Comparison of ENCODE assay signal across 16 cellular contexts in the genomic region with DNA sequence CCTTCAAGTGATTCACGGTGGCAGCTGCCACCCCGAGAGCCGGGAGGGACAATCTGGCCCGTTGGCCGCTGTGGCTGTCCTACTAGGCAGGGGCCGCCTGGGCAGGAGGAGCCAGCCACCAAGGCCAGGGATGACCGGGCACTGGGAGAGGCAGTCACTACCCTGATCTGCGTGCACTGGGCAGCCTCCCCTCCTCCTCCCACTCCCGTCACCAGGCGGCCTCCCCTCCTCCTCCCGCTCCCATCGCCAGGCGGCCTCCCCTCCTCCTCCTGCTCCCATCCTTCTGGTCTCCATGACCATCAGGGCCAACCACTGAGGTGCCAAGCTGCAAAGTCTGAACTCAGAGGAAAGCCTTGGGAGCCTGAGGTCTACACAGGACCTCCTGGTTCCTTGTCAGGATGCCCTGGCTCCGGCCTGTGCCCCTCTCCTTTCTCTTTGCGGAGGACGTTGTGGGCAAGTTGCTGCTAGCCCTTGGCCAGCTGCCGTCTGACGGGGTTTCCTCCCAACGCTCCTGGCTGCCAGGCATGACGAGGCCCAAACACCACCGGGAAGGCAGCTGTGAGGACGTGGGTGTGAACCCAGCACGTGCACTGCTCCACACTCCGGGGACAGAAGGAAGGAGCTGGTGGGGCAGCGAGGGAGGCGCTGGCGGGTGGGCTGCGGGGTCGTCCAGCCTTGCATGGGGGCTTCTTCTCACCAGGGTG.
A peak's percentile ranks its signal among the peaks of the same experiment; 100 is the strongest.
DNase-seq lines count a peak whose midpoint lies in the region; ATAC-seq, FAIRE-seq and TF ChIP-seq lines count a peak whose summit lies in the region.
"Had no signal": no experiment of that assay in that cellular context is flagged by ENCODE, and none has a peak within 500 bp of the region (broad histone marks: within the 10 kb centered on the region; RNA-seq: fewer than 3 reads in every experiment).

No MANE protein-coding gene starts in this region.

- ATAC-seq in gastroesophageal sphincter, result no peak
- ATAC-seq in pancreas, result peak in 1 of 4 donors; percentile 20
- no peak for ATAC-seq in HG02840 (IDR thresholded peaks at IDR 0.05; ENCODE audit: low FRiP score, unreplicated experiment)
- ATAC-seq: activated T-cell treated with anti-CD3 and anti-CD28 coated beads, Interleukin-2, amount 50 U/mL, for 4 hours; K562 had no signal

- DNase-seq in COLO668 (lab: John Stamatoyannopoulos, UW; ENCODE audit: unreplicated experiment) (peak; percentile 5), SHP77 (lab: John Stamatoyannopoulos, UW) (peak; percentile 86 to 91), pancreas (peak in 2 of 6 donors; percentile 14 to 48), NCI-H524 treated with DMSO at 0.1 percent for 48 hours (lab: John Stamatoyannopoulos, UW) (no peak), NK-92 (lab: John Stamatoyannopoulos, UW; ENCODE audit: unreplicated experiment) (no peak)
- no peak for DNase-seq in effector CD8-positive, alpha-beta T cell (lab: John Stamatoyannopoulos, UW)
- DNase-seq: activated CD4-positive, alpha-beta T cell treated with anti-CD3 and anti-CD28 coated beads for 1 hour; activated T-cell treated with anti-CD3 and anti-CD28 coated beads, Interleukin-2, amount 50 U/mL, for 4 hours; amniotic stem cell; DMS79; NCI-H1105 treated with DMSO at 0.1 percent for 48 hours; stimulated activated CD4-positive, alpha-beta T cell treated with anti-CD3 and anti-CD28 coated beads, Interleukin-12 subunit alpha, Interleukin-12 subunit beta, amount 100 ng/mL, for 4 hours had no signal

- H3K4me3 ChIP-seq in gastroesophageal sphincter (no peak overlapping the region), pancreas (no peak overlapping the region)
- H3K4me3 ChIP-seq: HAP-1, K562 had no signal

- H3K27me3 ChIP-seq in gastroesophageal sphincter (peaks cover 42% of the 10 kb centered on the region), pancreas (no peaks in the 10 kb centered on the region)

- H3K9me3 ChIP-seq in gastroesophageal sphincter (no peaks in the 10 kb centered on the region), pancreas (no peaks in the 10 kb centered on the region)
- H3K9me3 ChIP-seq: HAP-1 had no signal

- no peak for TF ChIP-seq CTCF in gastroesophageal sphincter (IDR thresholded peaks at IDR 0.05)
- TF ChIP-seq CTCF in pancreas (IDR thresholded peaks at IDR 0.05), result no peak

- H3K4me1 ChIP-seq in gastroesophageal sphincter (no peaks in the 10 kb centered on the region), pancreas (no peaks in the 10 kb centered on the region)
- H3K4me1 ChIP-seq: HAP-1 had no signal

- intact Hi-C loops in pancreas (cut with DNase I), result no loop called here

- H3K27ac ChIP-seq in gastroesophageal sphincter, result peak overlapping the region in 3 of 4 donors; percentile 31 to 66 (median 61)
- peak overlapping the region; percentile 57 to 81 (median 71) for H3K27ac ChIP-seq in pancreas

- H3K36me3 ChIP-seq in gastroesophageal sphincter (no peaks in the 10 kb centered on the region), pancreas (no peaks in the 10 kb centered on the region)
- H3K36me3 ChIP-seq: HAP-1 had no signal

- TF ChIP-seq POLR2A in gastroesophageal sphincter (IDR thresholded peaks at IDR 0.05), result no peak

- TF ChIP-seq EP300 in gastroesophageal sphincter (IDR thresholded peaks at IDR 0.05), result no peak

- no peak for FAIRE-seq in pancreas (lab: Jason Lieb, UNC)
- FAIRE-seq: K562 had no signal

- 76 to 95% methylated on average over 5 to 8 of the region's 29 CpGs for WGBS in gastroesophageal sphincter (ENCODE audit: low coverage in 1 of 2), 2 donors
- 73 to 84% methylated on average over 22 to 29 of the region's 29 CpGs for WGBS in pancreas, 2 donors

Comparison
In these comparisons a context has a peak if more than half of its experiments do, and no peak if none do; other contexts are left out.
1. DNase-seq: peak in COLO668 (single experiment) and SHP77 (2 of 2); none in NCI-H524 treated with DMSO at 0.1 percent for 48 hours (single experiment), effector CD8-positive, alpha-beta T cell (single experiment) and NK-92 (single experiment).